In genomic region chr11:76208829-76209670, GRCh38 we compare ENCODE assay signal across 1 cellular context.
TF ChIP-seq lines count a peak whose summit lies in the region.

No MANE protein-coding gene starts in this region.

TF ChIP-seq in HepG2, 621 proteins besides CTCF, POLR2A, EP300 and RAD21 (continued from another document and continues in another):
- peak; percentile 40; the same call in 1 of the 2 replicates for TF ChIP-seq ZNF609 (CRISPR knock-in tag; IDR thresholded peaks at IDR 0.05; ENCODE audit: borderline replicate concordance)
- TF ChIP-seq TCF7L2 (IDR thresholded peaks at IDR 0.05; ENCODE audit: low read depth, low read length), result no peak
- peak; percentile 49; the same call in 1 of the 2 replicates for TF ChIP-seq ZNF616 (CRISPR knock-in tag; IDR thresholded peaks at IDR 0.05; ENCODE audit: low read depth)
- 0 out of 2 replicates have a peak, but pooled peaks have one; percentile 38 for TF ChIP-seq ZNF501 (CRISPR knock-in tag; IDR thresholded peaks at IDR 0.05)
- TF ChIP-seq ZSCAN25 (CRISPR knock-in tag; IDR thresholded peaks at IDR 0.05), result peak; percentile 16; the same call in 1 of the 2 replicates
- TF ChIP-seq KLF13 (CRISPR knock-in tag; IDR thresholded peaks at IDR 0.05), result 0 out of 2 replicates have a peak, but pooled peaks have one; percentile 75
- TF ChIP-seq ZNF619 (CRISPR knock-in tag; IDR thresholded peaks at IDR 0.05), result 0 out of 2 replicates have a peak, but pooled peaks have one; percentile 41
- no peak for TF ChIP-seq PCBP1 (IDR thresholded peaks at IDR 0.05; ENCODE audit: borderline replicate concordance, low read depth, low read length)
- TF ChIP-seq BHLHE40 (IDR thresholded peaks at IDR 0.05; ENCODE audit: low read length), result peak; percentile 41; the same call in 1 of the 2 replicates
- peak; percentile 69; the same call in 1 of the 2 replicates for TF ChIP-seq YEATS4 (CRISPR knock-in tag; IDR thresholded peaks at IDR 0.05; ENCODE audit: borderline replicate concordance)
- no peak for TF ChIP-seq BCLAF1 (IDR thresholded peaks at IDR 0.05)
- TF ChIP-seq RFX5 (IDR thresholded peaks at IDR 0.05; ENCODE audit: low read depth, low read length), result no peak
- no peak for TF ChIP-seq RORA (CRISPR knock-in tag; IDR thresholded peaks at IDR 0.05)
- peak; percentile 80 for TF ChIP-seq HNF4A (CRISPR knock-in tag; IDR thresholded peaks at IDR 0.05)
- TF ChIP-seq HMGXB4 (CRISPR knock-in tag; IDR thresholded peaks at IDR 0.05; ENCODE audit: borderline replicate concordance in 1 of 2, low read depth in 1 of 2), result peak; percentile 39 to 96; a peak in 3 of 4 replicates
- peak; percentile 64; the same call in 1 of the 2 replicates for TF ChIP-seq ZNF772 (CRISPR knock-in tag; IDR thresholded peaks at IDR 0.05)
- TF ChIP-seq ZNF800 (CRISPR knock-in tag; IDR thresholded peaks at IDR 0.05), result peak; percentile 98
- peak; percentile 8; the same call in 1 of the 2 replicates for TF ChIP-seq ZNF776 (CRISPR knock-in tag; IDR thresholded peaks at IDR 0.05)
- no peak for TF ChIP-seq SMARCE1 (IDR thresholded peaks at IDR 0.05; ENCODE audit: borderline replicate concordance)
- peak; percentile 75 for TF ChIP-seq ZMYM2 (CRISPR knock-in tag; IDR thresholded peaks at IDR 0.05)
- no peak for TF ChIP-seq ZNF720 (CRISPR knock-in tag; IDR thresholded peaks at IDR 0.05)
- TF ChIP-seq NR2F6 (IDR thresholded peaks at IDR 0.05), result peak; percentile 55
- TF ChIP-seq NR2F6 (CRISPR knock-in tag; IDR thresholded peaks at IDR 0.05), result peak; percentile 92
- peak; percentile 83 for TF ChIP-seq ZFP91 (CRISPR knock-in tag; IDR thresholded peaks at IDR 0.05; ENCODE audit: borderline replicate concordance)
- no peak for TF ChIP-seq JUNB (CRISPR knock-in tag; IDR thresholded peaks at IDR 0.05; ENCODE audit: borderline replicate concordance)
- no peak for TF ChIP-seq ZNF333 (CRISPR knock-in tag; IDR thresholded peaks at IDR 0.05; ENCODE audit: borderline replicate concordance)
- TF ChIP-seq DZIP1 (CRISPR knock-in tag; IDR thresholded peaks at IDR 0.05), result no peak
- peak; percentile 86 for TF ChIP-seq KDM2A (CRISPR knock-in tag; IDR thresholded peaks at IDR 0.05; ENCODE audit: borderline replicate concordance, low read depth)
- peak; percentile 69; the same call in 1 of the 2 replicates for TF ChIP-seq ZNF589 (CRISPR knock-in tag; conservative IDR thresholded peaks at IDR 0.05)
- TF ChIP-seq RARA (CRISPR knock-in tag; IDR thresholded peaks at IDR 0.05), result peak; percentile 60
- TF ChIP-seq NFRKB (IDR thresholded peaks at IDR 0.05), result no peak
- peak; percentile 81; the same call in 1 of the 2 replicates for TF ChIP-seq ATF7-NPFF (CRISPR knock-in tag; IDR thresholded peaks at IDR 0.05; ENCODE audit: low read depth)
- TF ChIP-seq RBM22 (optimal IDR thresholded peaks at IDR 0.05; ENCODE audit: low read length), result no peak
- no peak for TF ChIP-seq ZNF660 (CRISPR knock-in tag; IDR thresholded peaks at IDR 0.05; ENCODE audit: borderline replicate concordance, low read depth)
- TF ChIP-seq ZNF18 (CRISPR knock-in tag; IDR thresholded peaks at IDR 0.05; ENCODE audit: insufficient replicate concordance), result peak; percentile 36
- 0 out of 2 replicates have a peak, but pooled peaks have one; percentile 60 for TF ChIP-seq ARNT2 (CRISPR knock-in tag; IDR thresholded peaks at IDR 0.05; ENCODE audit: low read depth)
- TF ChIP-seq ATF3 (CRISPR knock-in tag; IDR thresholded peaks at IDR 0.05), result no peak
- TF ChIP-seq TEAD3 (CRISPR knock-in tag; optimal IDR thresholded peaks at IDR 0.05; ENCODE audit: borderline replicate concordance), result no peak
- TF ChIP-seq CHD2 (IDR thresholded peaks at IDR 0.05; ENCODE audit: low read depth, low read length), result no peak
- peak; percentile 92 for TF ChIP-seq ESRRA (CRISPR knock-in tag; IDR thresholded peaks at IDR 0.05; ENCODE audit: low read depth)
- peak; percentile 36; the same call in 1 of the 2 replicates for TF ChIP-seq LBX2 (CRISPR knock-in tag; IDR thresholded peaks at IDR 0.05; ENCODE audit: borderline replicate concordance)
- TF ChIP-seq CREB1 (IDR thresholded peaks at IDR 0.05), result no peak
- TF ChIP-seq CREB1 (CRISPR knock-in tag; IDR thresholded peaks at IDR 0.05), result no peak
- TF ChIP-seq POGZ (CRISPR knock-in tag; IDR thresholded peaks at IDR 0.05), result 0 out of 2 replicates have a peak, but pooled peaks have one; percentile 27
